ENCODE assay signal across 3 cellular contexts in genomic region chr6:146833157-146833556, GRCh38.
TF ChIP-seq lines count a peak whose summit lies in the region.

No MANE protein-coding gene starts in this region.

TF ChIP-seq in GM23338, 12 proteins besides CTCF, POLR2A, EP300 and RAD21:
- no peak for TF ChIP-seq STAT1 (IDR thresholded peaks at IDR 0.05; ENCODE audit: unreplicated experiment)
TF ChIP-seq in GM23338: peak in this region for 0.

TF ChIP-seq in K562, 482 proteins besides CTCF, POLR2A, EP300 and RAD21:
- peak; percentile 3 for TF ChIP-seq MEIS2 (IDR thresholded peaks at IDR 0.05; ENCODE audit: partially characterized antibody)
- no peak for TF ChIP-seq SMAD1 (IDR thresholded peaks at IDR 0.05; ENCODE audit: low read depth, low read length, partially characterized antibody)
- peak; percentile 63; the same call in 1 of the 2 replicates for TF ChIP-seq PKNOX1 (IDR thresholded peaks at IDR 0.05)

TF ChIP-seq in H1, 55 proteins besides CTCF, POLR2A, EP300 and RAD21:
- TF ChIP-seq RXRA (IDR thresholded peaks at IDR 0.05; ENCODE audit: insufficient read depth, low read depth, low read length) (no peak), TAF1 (IDR thresholded peaks at IDR 0.05; ENCODE audit: low read depth, low read length) (no peak), SIN3A (conservative IDR thresholded peaks at IDR 0.05 in 1 of 2, IDR thresholded peaks at IDR 0.05 in 1 of 2; ENCODE audit: low read depth in 1 of 2, low read length in 2 of 2) (no peak)
